Comparison of ENCODE assay signal across 4 cellular contexts in genomic region chr2:155472018-155472417, GRCh38.
A peak's percentile ranks its signal among the peaks of the same experiment; 100 is the strongest.
DNase-seq lines count a peak whose midpoint lies in the region; ATAC-seq, FAIRE-seq and TF ChIP-seq lines count a peak whose summit lies in the region.
"Not testable (repeated sequence)": the region's sequence is repeated elsewhere in the genome, so short reads cannot be mapped to it uniquely, and the experiment has no call there.

No MANE protein-coding gene starts in this region.

- not testable (repeated sequence) for H3K9ac ChIP-seq in HepG2 (ENCODE audit: insufficient read depth, low read depth, low read length)

- H4K20me1 ChIP-seq in HepG2 (ENCODE audit: insufficient read depth, low read length): not testable (repeated sequence)

- ATAC-seq in Right ventricle myocardium inferior, HepG2: not testable (repeated sequence)

- intact Hi-C loops in Right ventricle myocardium inferior (cut with DNase I); HepG2 (cut with micrococcal nuclease; ENCODE audit: unreplicated experiment): not testable (repeated sequence)

- BruUV-seq in HepG2 (replicated peaks; lab: Mats Ljungman, UMichigan): not testable (repeated sequence)

- TF ChIP-seq EP300 in HepG2 (IDR thresholded peaks at IDR 0.05; ENCODE audit: low read depth in 2 of 2, low read length in 2 of 2); HepG2 (CRISPR knock-in tag; IDR thresholded peaks at IDR 0.05; ENCODE audit: borderline replicate concordance): not testable (repeated sequence)

- TF ChIP-seq POLR2A in HepG2 (IDR thresholded peaks at IDR 0.05; ENCODE audit: insufficient read depth in 1 of 2, low read depth in 2 of 2, low read length in 2 of 2): not testable (repeated sequence)

- not testable (repeated sequence) for H2AFZ ChIP-seq in HepG2 (ENCODE audit: low read length)

- in situ Hi-C loops in HepG2 (cut with HindIII; ENCODE audit: extremely low pct_ligation_motif_present, low pct_unique_long_range_greater_than_20kb): not testable (repeated sequence)

- H3K36me3 ChIP-seq in HepG2 (replicated peaks in 1 of 2; ENCODE audit: control insufficient read depth in 1 of 2, insufficient read depth in 2 of 2, low read length in 2 of 2): not testable (repeated sequence)

- not testable (repeated sequence) for H3K27ac ChIP-seq in HepG2 (ENCODE audit: extremely low read length, insufficient read depth, low read length)

- TF ChIP-seq CTCF in HepG2 (CRISPR knock-in tag; IDR thresholded peaks at IDR 0.05): not testable (repeated sequence)

- H3K4me3 ChIP-seq in HepG2 (replicated peaks in 1 of 3; ENCODE audit: insufficient read depth in 1 of 3, low read depth in 2 of 3, low read length in 3 of 3): not testable (repeated sequence)

- H3K4me1 ChIP-seq in HepG2 (ENCODE audit: insufficient read depth, low read length): not testable (repeated sequence)

- not testable (repeated sequence) for H3K79me2 ChIP-seq in HepG2 (ENCODE audit: insufficient read depth, low read length)

- not testable (repeated sequence) for H3K27me3 ChIP-seq in HepG2 (ENCODE audit: control insufficient read depth in 1 of 2, insufficient read depth in 2 of 2, low read length in 2 of 2)

- CTCF ChIA-PET in HepG2 (lab: Yijun Ruan, JAX; ENCODE audit: low intra/inter-chr PET ratio, low total read pairs): not testable (repeated sequence)

- H3K9me3 ChIP-seq in HepG2 (ENCODE audit: low read length): peaks cover 14% of the 10 kb centered on the region; the same call in 1 of the 2 replicates

- H3K4me2 ChIP-seq in HepG2 (ENCODE audit: low read depth, low read length): not testable (repeated sequence)

- POLR2A ChIA-PET in HepG2 (lab: Yijun Ruan, JAX): not testable (repeated sequence)

- TF ChIP-seq RAD21 in HepG2 (CRISPR knock-in tag; IDR thresholded peaks at IDR 0.05): not testable (repeated sequence)

- not testable (repeated sequence) for FAIRE-seq in HepG2 (lab: Jason Lieb, UNC)

- WGBS in HepG2 (ENCODE audit: low lambda C conversion rate): 55% methylated on average over 14 of the region's 14 CpGs

- peak; percentile 8 for DNase-seq in ELF-1 (ENCODE audit: low read depth, low spot score)
- DNase-seq in NCI-H69 (lab: John Stamatoyannopoulos, UW): peak; percentile 44
- peak; percentile 41 for DNase-seq in Right ventricle myocardium inferior (ENCODE audit: missing footprints)
- not testable (repeated sequence) for DNase-seq in HepG2 (ENCODE audit: low spot score)

TF ChIP-seq in HepG2, 621 proteins besides CTCF, POLR2A, EP300 and RAD21:
- peak; percentile 73; the same call in 1 of the 2 replicates for TF ChIP-seq ZNF281 (CRISPR knock-in tag; IDR thresholded peaks at IDR 0.05; ENCODE audit: borderline replicate concordance)
